14 cellular contexts compared by ENCODE assay signal in the genomic region with DNA sequence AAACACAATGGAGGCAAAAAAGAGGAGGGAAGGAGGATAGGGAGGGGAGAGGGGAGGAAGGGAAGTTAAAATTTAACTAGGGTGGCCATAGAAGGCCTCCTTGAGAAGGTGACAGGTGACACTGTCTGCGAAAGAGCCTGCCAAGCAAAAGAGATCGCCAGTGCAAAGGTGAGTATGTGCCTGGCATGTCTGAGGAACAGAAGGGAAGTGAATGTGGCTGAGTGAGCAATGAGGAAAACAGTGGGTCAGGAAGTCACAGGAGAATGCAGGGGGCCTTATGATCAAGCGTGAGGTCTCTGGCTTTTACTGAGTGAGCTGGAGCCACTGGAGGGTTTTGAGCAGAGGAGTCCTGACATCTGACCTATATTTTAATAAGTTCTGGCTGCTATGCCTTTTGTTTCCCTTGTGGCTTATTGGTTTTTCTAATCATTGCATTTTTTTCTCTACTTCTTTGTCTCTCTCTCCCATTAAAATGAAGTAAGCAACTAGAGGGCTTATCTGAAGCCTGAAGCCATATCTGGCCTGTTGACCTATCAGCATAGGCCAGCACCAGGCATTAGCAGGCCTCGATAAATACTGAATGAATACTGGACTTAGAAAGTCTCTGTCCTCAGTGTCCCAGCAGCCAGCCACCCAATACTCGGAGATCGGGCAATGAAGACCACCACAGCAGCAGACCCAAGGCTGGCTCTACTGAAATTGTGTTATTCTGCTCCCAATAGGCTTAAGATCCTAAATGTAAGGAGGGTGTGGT. TPM values are rescaled to one million over a fixed set of nuclear protein-coding genes. Genes with fewer than 3 reads are reported as not detected.
DNase-seq lines count a peak whose midpoint lies in the region; ATAC-seq and TF ChIP-seq lines count a peak whose summit lies in the region.
"Had no signal": no experiment of that assay in that cellular context is flagged by ENCODE, and none has a peak within 500 bp of the region (broad histone marks: within the 10 kb centered on the region; RNA-seq: fewer than 3 reads in every experiment).

No MANE protein-coding gene starts in this region.

- H3K27me3 Mint-ChIP-seq in activated CD4-positive, alpha-beta T cell treated with anti-CD3 and anti-CD28 coated beads for 36 hours = no peaks in the 10 kb centered on the region
- H3K27me3 Mint-ChIP-seq in activated B cell treated with CpG ODN at 0.5 μM for 24 hours = no peaks in the 10 kb centered on the region
- no peaks in the 10 kb centered on the region for H3K27me3 Mint-ChIP-seq in stimulated activated naive B cell treated with anti-CD40 and anti-IgM and Interleukin-4, amounts not matched to agents 10 μg/mL and 1 μg/mL and 100 μg/mL, for 72 hours

- ATAC-seq in activated CD4-positive, alpha-beta T cell treated with anti-CD3 and anti-CD28 coated beads for 36 hours = no peak
- ATAC-seq in activated B cell treated with CpG ODN at 0.5 μM for 24 hours (ENCODE audit: low read depth) = no peak
- ATAC-seq in stimulated activated naive B cell treated with anti-CD40 and anti-IgM and Interleukin-4, amounts not matched to agents 10 μg/mL and 1 μg/mL and 100 μg/mL, for 72 hours (replicated peaks) = no peak
- ATAC-seq in GM19467 (IDR thresholded peaks at IDR 0.05; ENCODE audit: unreplicated experiment) = no peak

- H3K9me3 Mint-ChIP-seq in activated CD4-positive, alpha-beta T cell treated with anti-CD3 and anti-CD28 coated beads for 36 hours (ENCODE audit: low read depth) = no peaks in the 10 kb centered on the region
- H3K9me3 Mint-ChIP-seq in activated B cell treated with CpG ODN at 0.5 μM for 24 hours = no peaks in the 10 kb centered on the region
- H3K9me3 Mint-ChIP-seq in stimulated activated naive B cell treated with anti-CD40 and anti-IgM and Interleukin-4, amounts not matched to agents 10 μg/mL and 1 μg/mL and 100 μg/mL, for 72 hours = no peaks in the 10 kb centered on the region

- no peak overlapping the region for H3K4me3 Mint-ChIP-seq in activated CD4-positive, alpha-beta T cell treated with anti-CD3 and anti-CD28 coated beads for 36 hours
- peak overlapping the region; percentile 42 for H3K4me3 Mint-ChIP-seq in activated B cell treated with CpG ODN at 0.5 μM for 24 hours
- H3K4me3 Mint-ChIP-seq in stimulated activated naive B cell treated with anti-CD40 and anti-IgM and Interleukin-4, amounts not matched to agents 10 μg/mL and 1 μg/mL and 100 μg/mL, for 72 hours = peak overlapping the region; percentile 38 to 69

- H3K27me3 ChIP-seq in layer of hippocampus (ENCODE audit: control insufficient read depth, insufficient read depth, low read length) = no peaks in the 10 kb centered on the region
- H3K27me3 ChIP-seq: thyroid gland had no signal

- DNase-seq in activated CD4-positive, alpha-beta T cell treated with anti-CD3 and anti-CD28 coated beads for 36 hours = no peak
- DNase-seq in activated CD4-positive, alpha-beta T cell treated with anti-CD3 and anti-CD28 coated beads for 1 hour = no peak
- DNase-seq in activated B cell treated with CpG ODN at 0.5 μM for 24 hours (no peak), GM03348 (ENCODE audit: low spot score) (no peak), Ammon's horn (ENCODE audit: low spot score) (no peak)
- no peak for DNase-seq in stimulated activated naive B cell treated with anti-CD40 and anti-IgM and Interleukin-4, amounts not matched to agents 10 μg/mL and 1 μg/mL and 100 μg/mL, for 72 hours
- DNase-seq: 8988T; hippocampal formation; NCI-H345; SHP77; stimulated activated CD4-positive, alpha-beta T cell treated with anti-CD3 and anti-CD28 coated beads, Interleukin-2, amount 100 ng/mL, for 48 hours; thyroid gland had no signal

- peak overlapping the region; percentile 62 for H3K27ac Mint-ChIP-seq in activated CD4-positive, alpha-beta T cell treated with anti-CD3 and anti-CD28 coated beads for 36 hours
- H3K27ac Mint-ChIP-seq in activated B cell treated with CpG ODN at 0.5 μM for 24 hours = peak overlapping the region; percentile 79
- H3K27ac Mint-ChIP-seq in stimulated activated naive B cell treated with anti-CD40 and anti-IgM and Interleukin-4, amounts not matched to agents 10 μg/mL and 1 μg/mL and 100 μg/mL, for 72 hours = peak overlapping the region; percentile 92

- intact Hi-C loops in activated CD4-positive, alpha-beta T cell treated with anti-CD3 and anti-CD28 coated beads for 36 hours (cut with DNase I, micrococcal nuclease) = loop anchor here in 1 of 2 experiments (10.0 kb wide), 1 partner anchor 498 kb away; a partner anchor contains a TSS
- intact Hi-C loops in activated B cell treated with CpG ODN at 0.5 μM for 24 hours (cut with micrococcal nuclease) = no loop called here

- peaks cover 43% of the 10 kb centered on the region for H3K4me1 Mint-ChIP-seq in activated CD4-positive, alpha-beta T cell treated with anti-CD3 and anti-CD28 coated beads for 36 hours
- H3K4me1 Mint-ChIP-seq in activated B cell treated with CpG ODN at 0.5 μM for 24 hours = peaks cover 90% of the 10 kb centered on the region
- H3K4me1 Mint-ChIP-seq in stimulated activated naive B cell treated with anti-CD40 and anti-IgM and Interleukin-4, amounts not matched to agents 10 μg/mL and 1 μg/mL and 100 μg/mL, for 72 hours = peaks cover 64 to 87% of the 10 kb centered on the region in 2 donors

- H3K27ac ChIP-seq in layer of hippocampus (ENCODE audit: low read depth, low read length) = peak overlapping the region; percentile 47
- H3K27ac ChIP-seq: thyroid gland had no signal

- CTCF ChIA-PET in activated CD4-positive, alpha-beta T cell treated with anti-CD3 and anti-CD28 coated beads for 36 hours (lab: Charles Lee) = no interaction called here
- CTCF ChIA-PET in activated B cell treated with CpG ODN at 0.5 μM for 24 hours (lab: Charles Lee) = no interaction called here

- peaks cover 11% of the 10 kb centered on the region for H3K36me3 Mint-ChIP-seq in activated CD4-positive, alpha-beta T cell treated with anti-CD3 and anti-CD28 coated beads for 36 hours (ENCODE audit: low read depth)
- H3K36me3 Mint-ChIP-seq in activated B cell treated with CpG ODN at 0.5 μM for 24 hours (ENCODE audit: low read depth) = peaks cover 57% of the 10 kb centered on the region
- peaks cover 54 to 88% of the 10 kb centered on the region in 2 donors for H3K36me3 Mint-ChIP-seq in stimulated activated naive B cell treated with anti-CD40 and anti-IgM and Interleukin-4, amounts not matched to agents 10 μg/mL and 1 μg/mL and 100 μg/mL, for 72 hours

- no peak for TF ChIP-seq CTCF in activated B cell treated with CpG ODN at 0.5 μM for 24 hours (IDR thresholded peaks at IDR 0.05)

- POLR2A ChIA-PET in activated CD4-positive, alpha-beta T cell treated with anti-CD3 and anti-CD28 coated beads for 36 hours (lab: Charles Lee) = no interaction called here
- POLR2A ChIA-PET in activated B cell treated with CpG ODN at 0.5 μM for 24 hours (lab: Charles Lee) = interaction anchor here (0.6 kb wide), 1 partner anchor 160 kb away, joined by 4 read pairs; no protein-coding TSS in a partner anchor

RNA-seq across cellular contexts. Expression of a gene that starts 5.6 kb away (rescaled TPM):
- 10 to 100 TPM; 56.6 to 59.9 TPM for total RNA-seq in activated CD4-positive, alpha-beta T cell treated with anti-CD3 and anti-CD28 coated beads for 36 hours
- 120 and 132 TPM in 2 replicates for total RNA-seq in activated B cell treated with CpG ODN at 0.5 μM for 24 hours

RNA-seq across cellular contexts. Expression of a gene that starts 55.6 kb away (rescaled TPM):
- total RNA-seq in activated CD4-positive, alpha-beta T cell treated with anti-CD3 and anti-CD28 coated beads for 36 hours = not detected
- not detected in 2 replicates for total RNA-seq in activated B cell treated with CpG ODN at 0.5 μM for 24 hours
- total RNA-seq: thyroid gland had no signal
